Comparison of ENCODE assay signal across 17 cellular contexts in genomic region chr15:66405605-66406004, GRCh38. TPM values are rescaled to one million over a fixed set of nuclear protein-coding genes. Genes with fewer than 3 reads are reported as not detected.
DNase-seq lines count a peak whose midpoint lies in the region; ATAC-seq and TF ChIP-seq lines count a peak whose summit lies in the region.
"Had no signal": no experiment of that assay in that cellular context is flagged by ENCODE, and none has a peak within 500 bp of the region (broad histone marks: within the 10 kb centered on the region; RNA-seq: fewer than 3 reads in every experiment).

No MANE protein-coding gene starts in this region.

- POLR2A ChIA-PET in MCF 10A (lab: Yijun Ruan, JAX): interaction anchor here (0.9 to 1.7 kb wide), 5 partner anchors 12 to 99 kb away, joined by 3 to 12 read pairs (median 3); partner anchors contain the start of genes MAP2K1 and ZWILCH

- H3K36me3 Mint-ChIP-seq in activated naive CD8-positive, alpha-beta T cell: peaks cover 4% of the 10 kb centered on the region
- H3K36me3 Mint-ChIP-seq in activated naive CD8-positive, alpha-beta T cell treated with anti-CD3 and anti-CD28 coated beads, Interleukin-2, amount 50 U/mL, for 24 hours (ENCODE audit: low read depth): peaks cover 28% of the 10 kb centered on the region
- H3K36me3 Mint-ChIP-seq in MCF 10A (ENCODE audit: insufficient read depth, unreplicated experiment) (peaks cover 6% of the 10 kb centered on the region), type B pancreatic cell (peaks cover 4% of the 10 kb centered on the region)

- H3K27ac Mint-ChIP-seq in activated naive CD8-positive, alpha-beta T cell: peak overlapping the region; percentile 8
- no peak overlapping the region for H3K27ac Mint-ChIP-seq in activated naive CD8-positive, alpha-beta T cell treated with anti-CD3 and anti-CD28 coated beads, Interleukin-2, amount 50 U/mL, for 24 hours
- H3K27ac Mint-ChIP-seq in MCF 10A (ENCODE audit: low read depth, unreplicated experiment): no peak overlapping the region
- no peak overlapping the region for H3K27ac Mint-ChIP-seq in type B pancreatic cell
- H3K27ac Mint-ChIP-seq: activated CD8-positive, alpha-beta memory T cell treated with anti-CD3 and anti-CD28 coated beads, Interleukin-2, amount 10 ng/mL, durations not matched to agents 7 days and 5 days; activated naive CD4-positive, alpha-beta T cell treated with anti-CD3 and anti-CD28 coated beads, Interleukin-2, amount 10 ng/mL, durations not matched to agents 7 days and 5 days; stimulated activated naive B cell treated with anti-CD40 and anti-IgM and Interleukin-4, amounts not matched to agents 10 μg/mL and 1 μg/mL and 100 μg/mL, for 72 hours had no signal

- no peak for DNase-seq in activated naive CD8-positive, alpha-beta T cell treated with anti-CD3 and anti-CD28 coated beads, Interleukin-2, amount 50 U/mL, for 24 hours
- DNase-seq in SHP77 (lab: John Stamatoyannopoulos, UW): peak; percentile 61 to 72
- DNase-seq in fibroblast of the conjunctiva (ENCODE audit: low read depth): peak; percentile 5
- no peak for DNase-seq in MCF 10A (ENCODE audit: unreplicated experiment)
- DNase-seq in type B pancreatic cell (ENCODE audit: extremely low spot score, unreplicated experiment): no peak
- DNase-seq: activated CD8-positive, alpha-beta memory T cell treated with anti-CD3 and anti-CD28 coated beads, Interleukin-2, amount 10 ng/mL, durations not matched to agents 7 days and 5 days; activated naive CD4-positive, alpha-beta T cell treated with anti-CD3 and anti-CD28 coated beads, Interleukin-2, amount 10 ng/mL, durations not matched to agents 7 days and 5 days; hypothalamus; MM.1S; NCI-H2227 treated with DMSO at 0.1 percent for 48 hours; PC-9; stimulated activated naive B cell treated with anti-CD40 and anti-IgM and Interleukin-4, amounts not matched to agents 10 μg/mL and 1 μg/mL and 100 μg/mL, for 72 hours had no signal

- CTCF ChIA-PET in MCF 10A (lab: Yijun Ruan, JAX): interaction anchor here (0.6 to 1.5 kb wide), 2 partner anchors 93 to 1996 kb away, joined by 3 to 5 read pairs; no protein-coding TSS in a partner anchor

- H3K4me2 ChIP-seq in skeletal muscle satellite cell (ENCODE audit: low read length): peak overlapping the region; percentile 48
- H3K4me2 ChIP-seq: A549, PC-9 had no signal

- no peak overlapping the region for H3K4me3 Mint-ChIP-seq in activated naive CD8-positive, alpha-beta T cell
- H3K4me3 Mint-ChIP-seq in activated naive CD8-positive, alpha-beta T cell treated with anti-CD3 and anti-CD28 coated beads, Interleukin-2, amount 50 U/mL, for 24 hours: no peak overlapping the region
- H3K4me3 Mint-ChIP-seq in MCF 10A (ENCODE audit: unreplicated experiment) (no peak overlapping the region), type B pancreatic cell (no peak overlapping the region)
- H3K4me3 Mint-ChIP-seq: activated CD8-positive, alpha-beta memory T cell treated with anti-CD3 and anti-CD28 coated beads, Interleukin-2, amount 10 ng/mL, durations not matched to agents 7 days and 5 days; activated naive CD4-positive, alpha-beta T cell treated with anti-CD3 and anti-CD28 coated beads, Interleukin-2, amount 10 ng/mL, durations not matched to agents 7 days and 5 days had no signal

- no peaks in the 10 kb centered on the region for H3K27me3 ChIP-seq in skeletal muscle satellite cell (ENCODE audit: control insufficient read depth, insufficient read depth, low read length)
- H3K27me3 ChIP-seq: vagina had no signal

- peak overlapping the region; percentile 6 for H3K9ac ChIP-seq in skeletal muscle satellite cell (ENCODE audit: low read depth, low read length)

- H3K36me3 ChIP-seq in skeletal muscle satellite cell (ENCODE audit: insufficient read depth, low read length): no peaks in the 10 kb centered on the region
- H3K36me3 ChIP-seq: vagina had no signal

- no peaks in the 10 kb centered on the region for H3K9me3 ChIP-seq in skeletal muscle satellite cell (replicated peaks; ENCODE audit: low read length)
- H3K9me3 ChIP-seq: A549, vagina had no signal

- no peak overlapping the region for H3K4me3 ChIP-seq in skeletal muscle satellite cell (ENCODE audit: low read length)
- H3K4me3 ChIP-seq: A549, PC-9, vagina had no signal

- peaks cover 93% of the 10 kb centered on the region for H3K4me1 Mint-ChIP-seq in activated naive CD8-positive, alpha-beta T cell (ENCODE audit: low read depth)
- peaks cover 91% of the 10 kb centered on the region for H3K4me1 Mint-ChIP-seq in activated naive CD8-positive, alpha-beta T cell treated with anti-CD3 and anti-CD28 coated beads, Interleukin-2, amount 50 U/mL, for 24 hours
- H3K4me1 Mint-ChIP-seq in MCF 10A (ENCODE audit: insufficient read depth, unreplicated experiment) (peaks cover 48% of the 10 kb centered on the region), type B pancreatic cell (ENCODE audit: unreplicated experiment) (peaks cover 47% of the 10 kb centered on the region)

- no TSS peak for BruUV-seq in MCF 10A (replicated peaks; lab: Mats Ljungman, UMichigan)

- intact Hi-C loops in MCF 10A (cut with micrococcal nuclease): no loop called here

- TF ChIP-seq CTCF in MCF 10A (IDR thresholded peaks at IDR 0.05; ENCODE audit: unreplicated experiment): no peak
- no peak for TF ChIP-seq CTCF in type B pancreatic cell (conservative IDR thresholded peaks at IDR 0.05)

- no peaks in the 10 kb centered on the region for H3K27me3 Mint-ChIP-seq in activated naive CD8-positive, alpha-beta T cell
- no peaks in the 10 kb centered on the region for H3K27me3 Mint-ChIP-seq in activated naive CD8-positive, alpha-beta T cell treated with anti-CD3 and anti-CD28 coated beads, Interleukin-2, amount 50 U/mL, for 24 hours
- H3K27me3 Mint-ChIP-seq in MCF 10A (ENCODE audit: insufficient read depth, unreplicated experiment) (no peaks in the 10 kb centered on the region), type B pancreatic cell (no peaks in the 10 kb centered on the region)
- H3K27me3 Mint-ChIP-seq: activated CD8-positive, alpha-beta memory T cell treated with anti-CD3 and anti-CD28 coated beads, Interleukin-2, amount 10 ng/mL, durations not matched to agents 7 days and 5 days; activated naive CD4-positive, alpha-beta T cell treated with anti-CD3 and anti-CD28 coated beads, Interleukin-2, amount 10 ng/mL, durations not matched to agents 7 days and 5 days; stimulated activated naive B cell treated with anti-CD40 and anti-IgM and Interleukin-4, amounts not matched to agents 10 μg/mL and 1 μg/mL and 100 μg/mL, for 72 hours had no signal

- no peak for ATAC-seq in activated naive CD8-positive, alpha-beta T cell treated with anti-CD3 and anti-CD28 coated beads, Interleukin-2, amount 50 U/mL, for 24 hours
- no peak for ATAC-seq in GM19452 (IDR thresholded peaks at IDR 0.05; ENCODE audit: unreplicated experiment)
- ATAC-seq: A549; activated CD8-positive, alpha-beta memory T cell treated with anti-CD3 and anti-CD28 coated beads, Interleukin-2, amount 10 ng/mL, durations not matched to agents 7 days and 5 days; stimulated activated naive B cell treated with anti-CD40 and anti-IgM and Interleukin-4, amounts not matched to agents 10 μg/mL and 1 μg/mL and 100 μg/mL, for 72 hours had no signal

- peaks cover 36% of the 10 kb centered on the region for H3K4me1 ChIP-seq in skeletal muscle satellite cell (ENCODE audit: control insufficient read depth, insufficient read depth, low read length)

- no peaks in the 10 kb centered on the region for H3K9me3 Mint-ChIP-seq in activated naive CD8-positive, alpha-beta T cell (ENCODE audit: low read depth)
- H3K9me3 Mint-ChIP-seq in activated naive CD8-positive, alpha-beta T cell treated with anti-CD3 and anti-CD28 coated beads, Interleukin-2, amount 50 U/mL, for 24 hours: no peaks in the 10 kb centered on the region
- no peaks in the 10 kb centered on the region for H3K9me3 Mint-ChIP-seq in MCF 10A (ENCODE audit: unreplicated experiment)
- H3K9me3 Mint-ChIP-seq in type B pancreatic cell: no peaks in the 10 kb centered on the region
- H3K9me3 Mint-ChIP-seq: activated naive CD4-positive, alpha-beta T cell treated with anti-CD3 and anti-CD28 coated beads, Interleukin-2, amount 10 ng/mL, durations not matched to agents 7 days and 5 days; stimulated activated naive B cell treated with anti-CD40 and anti-IgM and Interleukin-4, amounts not matched to agents 10 μg/mL and 1 μg/mL and 100 μg/mL, for 72 hours had no signal

RNA-seq across cellular contexts. Expression of gene MAP2K1, which starts 18.9 kb away (rescaled TPM):
- 34.2 and 59.0 TPM in 2 replicates for total RNA-seq in skeletal muscle satellite cell (2012; rRNA removed)
- total RNA-seq in MCF 10A (2022): 108 and 115 TPM in 2 replicates
- 27.5 and 33.8 TPM in 2 replicates for total RNA-seq in type B pancreatic cell (ENCODE audit: low replicate concordance)

RNA-seq across cellular contexts. Expression of gene TIPIN, which starts 49.1 kb away (rescaled TPM):
- 15.5 and 16.7 TPM in 2 replicates for total RNA-seq in skeletal muscle satellite cell (2012; rRNA removed)
- total RNA-seq in MCF 10A (2022) (16.1 and 17.1 TPM in 2 replicates), type B pancreatic cell (ENCODE audit: low replicate concordance) (8.3 and 14.3 TPM in 2 replicates)

Comparison
In these comparisons a context has a peak if more than half of its experiments do, and no peak if none do; other contexts are left out.
1. DNase-seq: peak in SHP77 (2 of 2) and fibroblast of the conjunctiva (single experiment); none in activated naive CD8-positive, alpha-beta T cell treated with anti-CD3 and anti-CD28 coated beads, Interleukin-2, amount 50 U/mL, for 24 hours (single experiment), MCF 10A (single experiment) and type B pancreatic cell (single experiment).